Comparison of ENCODE assay signal across 20 cellular contexts in the genomic region with DNA sequence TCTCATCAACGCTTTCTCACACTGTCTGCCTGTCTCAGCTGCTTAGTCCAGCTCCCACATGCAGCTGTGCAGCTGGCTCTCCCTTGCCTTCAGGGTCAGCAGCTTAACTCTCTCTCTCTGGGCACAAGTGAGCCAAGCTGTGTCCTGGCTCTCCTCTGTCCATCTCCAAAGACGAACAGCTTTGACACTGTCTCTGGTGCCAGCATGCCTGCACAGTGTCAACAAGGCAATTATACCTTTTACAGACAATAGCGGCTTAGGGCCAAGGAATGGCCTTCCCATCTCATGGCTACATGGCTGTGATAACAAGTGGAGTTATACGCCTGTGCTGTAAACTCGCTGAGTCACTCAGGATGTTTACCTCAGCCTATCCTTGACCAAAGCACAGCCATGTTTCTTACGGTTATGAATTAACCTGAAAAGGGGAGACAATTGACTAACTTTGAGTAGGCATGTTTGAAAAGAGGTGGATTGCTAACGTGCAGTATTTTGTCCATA. TPM values are rescaled to one million over a fixed set of nuclear protein-coding genes. Genes with fewer than 3 reads are reported as not detected.
DNase-seq lines count a peak whose midpoint lies in the region; ATAC-seq and TF ChIP-seq lines count a peak whose summit lies in the region.
"Had no signal": no experiment of that assay in that cellular context is flagged by ENCODE, and none has a peak within 500 bp of the region (broad histone marks: within the 10 kb centered on the region; RNA-seq: fewer than 3 reads in every experiment).

No MANE protein-coding gene starts in this region.

- H3F3A ChIP-seq in PC-9 (ENCODE audit: insufficient read depth, low read depth) = peaks cover 33% of the 10 kb centered on the region

- H3K9me3 ChIP-seq in PC-9 (ENCODE audit: insufficient read depth, low read depth) (peaks cover 3% of the 10 kb centered on the region; the same call in 1 of the 2 replicates), vagina (no peaks in the 10 kb centered on the region)
- H3K9me3 ChIP-seq: psoas muscle had no signal

- H3K27me3 ChIP-seq in PC-9 (ENCODE audit: insufficient read depth, low read depth) (no peaks in the 10 kb centered on the region), vagina (no peaks in the 10 kb centered on the region)

- H3K27ac ChIP-seq in PC-9 = no peak overlapping the region
- no peak overlapping the region for H3K27ac ChIP-seq in vagina
- H3K27ac ChIP-seq: psoas muscle, RWPE1 had no signal

- H3K79me2 ChIP-seq in PC-9 (ENCODE audit: low read depth) = no peaks in the 10 kb centered on the region

- POLR2A ChIA-PET in PC-9 (lab: Charles Lee; ENCODE audit: unreplicated experiment) = no interaction called here

- no peaks in the 10 kb centered on the region for H3K9me2 ChIP-seq in PC-9 (ENCODE audit: insufficient read depth)

- intact Hi-C loops in PC-9 (cut with micrococcal nuclease; ENCODE audit: unreplicated experiment) (no loop called here), vagina (cut with DNase I) (no loop called here)

- H3K36me3 ChIP-seq in PC-9 (ENCODE audit: low read depth) (no peaks in the 10 kb centered on the region), vagina (no peaks in the 10 kb centered on the region)

- no TSS peak for BruUV-seq in PC-9 (replicated peaks; lab: Mats Ljungman, UMichigan)

- no peak overlapping the region for H3K4me3 ChIP-seq in PC-9
- no peak overlapping the region for H3K4me3 ChIP-seq in vagina
- H3K4me3 ChIP-seq: GM12878, psoas muscle had no signal

- TF ChIP-seq POLR2A in vagina (IDR thresholded peaks at IDR 0.05) = no peak

- ATAC-seq in GM18873 (IDR thresholded peaks at IDR 0.05; ENCODE audit: low FRiP score, unreplicated experiment) = no peak
- ATAC-seq: GM12878, psoas muscle had no signal

- H4K20me1 ChIP-seq in PC-9 (ENCODE audit: insufficient read depth) = no peaks in the 10 kb centered on the region

- CTCF ChIA-PET in PC-9 (lab: Charles Lee) = no interaction called here

- no peak overlapping the region for H2AFZ ChIP-seq in PC-9

- TF ChIP-seq CTCF in PC-9 (conservative IDR thresholded peaks at IDR 0.05) = no peak
- TF ChIP-seq CTCF in vagina (IDR thresholded peaks at IDR 0.05) = no peak

- H3K4me1 ChIP-seq in PC-9 (replicated peaks; ENCODE audit: insufficient read depth) = peaks cover 41% of the 10 kb centered on the region
- no peaks in the 10 kb centered on the region for H3K4me1 ChIP-seq in vagina
- H3K4me1 ChIP-seq: psoas muscle had no signal

- DNase-seq in ELR (ENCODE audit: low read depth) (peak; percentile 28), NCI-H748 treated with DMSO at 0.1 percent for 48 hours (lab: John Stamatoyannopoulos, UW) (peak; percentile 62), dermis blood vessel endothelial cell (peak; percentile 58), pons (ENCODE audit: low spot score) (peak; percentile 11), PC-9 (no peak), vagina (ENCODE audit: extremely low spot score in 2 of 2) (no peak)
- DNase-seq: activated CD4-positive, alpha-beta T cell treated with anti-CD3 and anti-CD28 coated beads, Interleukin-2, amount 10 ng/mL, durations not matched to agents 7 days and 5 days; activated T-cell treated with anti-CD3 and anti-CD28 coated beads, Interleukin-2, amount 50 U/mL, for 24 hours; CD4-positive, CD25-positive, alpha-beta regulatory T cell; EL; H9; hippocampal formation; naive B cell; NCI-H187 treated with DMSO at 0.1 percent for 48 hours; NCI-H82; psoas muscle had no signal

- no peak overlapping the region for H3K4me2 ChIP-seq in PC-9

RNA-seq across cellular contexts. Expression of a gene that starts 38.4 kb away (rescaled TPM):
- total RNA-seq in dermis blood vessel endothelial cell (not detected in 2 replicates), PC-9 (2021) (not detected in 2 replicates), vagina (not detected)
- total RNA-seq: activated CD4-positive, alpha-beta T cell treated with anti-CD3 and anti-CD28 coated beads, Interleukin-2, amount 10 ng/mL, durations not matched to agents 7 days and 5 days; CD4-positive, CD25-positive, alpha-beta regulatory T cell; H9; HT-29; psoas muscle had no signal

RNA-seq across cellular contexts. Expression of a gene that starts 38.4 kb away (rescaled TPM):
- total RNA-seq in dermis blood vessel endothelial cell (23.6 and 33.4 TPM in 2 replicates), PC-9 (2021) (33.6 and 34.5 TPM in 2 replicates), vagina (30.0 TPM)

Comparison
In these comparisons a context has a peak if more than half of its experiments do, and no peak if none do; other contexts are left out.
1. DNase-seq: peak in ELR (single experiment), NCI-H748 treated with DMSO at 0.1 percent for 48 hours (single experiment), dermis blood vessel endothelial cell (single experiment) and pons (single experiment); none in PC-9 (0 of 2) and vagina (0 of 2).